ENCODE assay signal across 23 cellular contexts in the genomic region with DNA sequence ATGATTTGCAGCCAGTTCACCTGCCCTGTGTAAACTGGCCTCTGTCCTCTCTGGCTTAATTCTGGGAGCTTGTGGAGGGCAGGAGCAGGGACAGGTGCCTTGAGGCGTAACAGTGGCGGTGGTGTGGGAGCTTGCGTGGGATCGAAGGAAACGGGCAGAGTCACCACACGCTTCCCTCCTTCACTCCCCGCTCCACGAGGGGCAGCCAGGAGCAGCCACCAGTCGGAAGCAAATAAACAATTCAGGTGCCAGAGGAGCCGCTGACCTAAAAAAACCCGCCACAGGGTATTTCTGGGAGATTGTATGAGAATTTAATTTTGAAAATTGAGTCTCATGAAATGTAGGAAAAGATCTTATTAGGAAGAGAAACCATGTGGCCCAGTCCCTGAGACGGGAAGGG.
"Had no signal": no experiment of that assay in that cellular context is flagged by ENCODE, and none has a peak within 500 bp of the region (broad histone marks: within the 10 kb centered on the region; RNA-seq: fewer than 3 reads in every experiment).

No MANE protein-coding gene starts in this region.

- H3K27ac ChIP-seq: RWPE1 had no signal

- H3K9ac ChIP-seq: SK-N-SH had no signal

- DNase-seq: Karpas-422, KG1, MG63, NCI-H1092, NCI-H1105 treated with DMSO at 0.1 percent for 48 hours, NCI-H1417 treated with DMSO at 0.1 percent for 48 hours, NCI-H146, NCI-H187, NCI-H2029, NCI-H2081 treated with DMSO at 0.1 percent for 48 hours, NCI-H2171, NCI-H226, NCI-H446, NCI-H510A, NCI-H524 treated with DMSO at 0.1 percent for 48 hours, NCI-H69, NCI-H774, PC-3, SHP77, SK-N-SH, SW 1271 had no signal

- H3K4me2 ChIP-seq: SK-N-SH had no signal

- H3K27me3 ChIP-seq: MG63 had no signal

- ATAC-seq: Panc1, PC-3 had no signal

- H3K9me3 ChIP-seq: MG63, SK-N-SH had no signal
